1 cellular context compared by ENCODE assay signal in the genomic region with DNA sequence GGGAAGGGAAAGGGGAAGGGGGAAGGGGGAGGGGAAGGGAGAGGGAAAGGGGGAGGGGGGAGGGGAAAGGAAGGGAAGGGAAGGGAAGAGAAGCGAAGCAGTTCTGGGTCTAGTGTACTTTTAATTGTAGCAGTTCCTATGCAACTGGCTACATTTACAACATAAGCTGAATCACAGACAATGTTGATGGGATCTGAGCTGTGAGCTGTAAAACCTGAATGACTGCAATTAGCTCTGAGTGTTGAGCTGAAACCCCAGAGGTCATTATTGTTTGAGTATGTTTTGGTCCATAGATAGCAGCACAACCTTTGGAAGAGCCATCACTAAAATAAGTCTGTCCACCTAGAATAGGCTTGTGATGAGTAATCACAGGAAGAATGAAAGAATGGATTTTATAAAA.
TF ChIP-seq lines count a peak whose summit lies in the region.

No MANE protein-coding gene starts in this region.

TF ChIP-seq in IMR-90, 13 proteins besides CTCF, POLR2A, EP300 and RAD21:
- TF ChIP-seq RFX5 (IDR thresholded peaks at IDR 0.05; ENCODE audit: low read depth, low read length) (no peak), MXI1 (IDR thresholded peaks at IDR 0.05; ENCODE audit: borderline replicate concordance, low read depth, low read length) (no peak), NFE2L2 (IDR thresholded peaks at IDR 0.05; ENCODE audit: low read depth, low read length) (no peak), MAFK (IDR thresholded peaks at IDR 0.05; ENCODE audit: low read depth, low read length) (no peak), SMC3 (IDR thresholded peaks at IDR 0.05; ENCODE audit: low read depth, low read length) (no peak), MAZ (IDR thresholded peaks at IDR 0.05; ENCODE audit: borderline replicate concordance, low read depth, low read length) (no peak), RCOR1 (IDR thresholded peaks at IDR 0.05; ENCODE audit: insufficient replicate concordance, low read length) (no peak), FOS (IDR thresholded peaks at IDR 0.05; ENCODE audit: low read depth, low read length) (no peak), CHD1 (IDR thresholded peaks at IDR 0.05; ENCODE audit: low read depth, low read length) (no peak), BHLHE40 (IDR thresholded peaks at IDR 0.05; ENCODE audit: low read depth, low read length) (no peak), CEBPB (IDR thresholded peaks at IDR 0.05; ENCODE audit: low read depth, low read length) (no peak)
- TF ChIP-seq, protein P1, sequence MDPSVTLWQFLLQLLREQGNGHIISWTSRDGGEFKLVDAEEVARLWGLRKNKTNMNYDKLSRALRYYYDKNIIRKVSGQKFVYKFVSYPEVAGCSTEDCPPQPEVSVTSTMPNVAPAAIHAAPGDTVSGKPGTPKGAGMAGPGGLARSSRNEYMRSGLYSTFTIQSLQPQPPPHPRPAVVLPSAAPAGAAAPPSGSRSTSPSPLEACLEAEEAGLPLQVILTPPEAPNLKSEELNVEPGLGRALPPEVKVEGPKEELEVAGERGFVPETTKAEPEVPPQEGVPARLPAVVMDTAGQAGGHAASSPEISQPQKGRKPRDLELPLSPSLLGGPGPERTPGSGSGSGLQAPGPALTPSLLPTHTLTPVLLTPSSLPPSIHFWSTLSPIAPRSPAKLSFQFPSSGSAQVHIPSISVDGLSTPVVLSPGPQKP (IDR thresholded peaks at IDR 0.05; ENCODE audit: borderline replicate concordance, low read depth, low read length) = no peak
- TF ChIP-seq, protein P2, sequence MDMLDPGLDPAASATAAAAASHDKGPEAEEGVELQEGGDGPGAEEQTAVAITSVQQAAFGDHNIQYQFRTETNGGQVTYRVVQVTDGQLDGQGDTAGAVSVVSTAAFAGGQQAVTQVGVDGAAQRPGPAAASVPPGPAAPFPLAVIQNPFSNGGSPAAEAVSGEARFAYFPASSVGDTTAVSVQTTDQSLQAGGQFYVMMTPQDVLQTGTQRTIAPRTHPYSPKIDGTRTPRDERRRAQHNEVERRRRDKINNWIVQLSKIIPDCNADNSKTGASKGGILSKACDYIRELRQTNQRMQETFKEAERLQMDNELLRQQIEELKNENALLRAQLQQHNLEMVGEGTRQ (IDR thresholded peaks at IDR 0.05; ENCODE audit: low read depth, low read length) = no peak
